Comparison of ENCODE assay signal across 1 cellular context in genomic region chr1:15847100-15847892, GRCh38.
TF ChIP-seq lines count a peak whose summit lies in the region.

A gene with protein sequence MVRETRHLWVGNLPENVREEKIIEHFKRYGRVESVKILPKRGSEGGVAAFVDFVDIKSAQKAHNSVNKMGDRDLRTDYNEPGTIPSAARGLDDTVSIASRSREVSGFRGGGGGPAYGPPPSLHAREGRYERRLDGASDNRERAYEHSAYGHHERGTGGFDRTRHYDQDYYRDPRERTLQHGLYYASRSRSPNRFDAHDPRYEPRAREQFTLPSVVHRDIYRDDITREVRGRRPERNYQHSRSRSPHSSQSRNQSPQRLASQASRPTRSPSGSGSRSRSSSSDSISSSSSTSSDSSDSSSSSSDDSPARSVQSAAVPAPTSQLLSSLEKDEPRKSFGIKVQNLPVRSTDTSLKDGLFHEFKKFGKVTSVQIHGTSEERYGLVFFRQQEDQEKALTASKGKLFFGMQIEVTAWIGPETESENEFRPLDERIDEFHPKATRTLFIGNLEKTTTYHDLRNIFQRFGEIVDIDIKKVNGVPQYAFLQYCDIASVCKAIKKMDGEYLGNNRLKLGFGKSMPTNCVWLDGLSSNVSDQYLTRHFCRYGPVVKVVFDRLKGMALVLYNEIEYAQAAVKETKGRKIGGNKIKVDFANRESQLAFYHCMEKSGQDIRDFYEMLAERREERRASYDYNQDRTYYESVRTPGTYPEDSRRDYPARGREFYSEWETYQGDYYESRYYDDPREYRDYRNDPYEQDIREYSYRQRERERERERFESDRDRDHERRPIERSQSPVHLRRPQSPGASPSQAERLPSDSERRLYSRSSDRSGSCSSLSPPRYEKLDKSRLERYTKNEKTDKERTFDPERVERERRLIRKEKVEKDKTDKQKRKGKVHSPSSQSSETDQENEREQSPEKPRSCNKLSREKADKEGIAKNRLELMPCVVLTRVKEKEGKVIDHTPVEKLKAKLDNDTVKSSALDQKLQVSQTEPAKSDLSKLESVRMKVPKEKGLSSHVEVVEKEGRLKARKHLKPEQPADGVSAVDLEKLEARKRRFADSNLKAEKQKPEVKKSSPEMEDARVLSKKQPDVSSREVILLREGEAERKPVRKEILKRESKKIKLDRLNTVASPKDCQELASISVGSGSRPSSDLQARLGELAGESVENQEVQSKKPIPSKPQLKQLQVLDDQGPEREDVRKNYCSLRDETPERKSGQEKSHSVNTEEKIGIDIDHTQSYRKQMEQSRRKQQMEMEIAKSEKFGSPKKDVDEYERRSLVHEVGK (N-terminal part only) (plus strand): TSS chr1:15847707. CDS start chr1:15848068, 361 bp downstream.

TF ChIP-seq in HepG2, 621 proteins besides CTCF, POLR2A, EP300 and RAD21 (continued from another document and continues in another):
- TF ChIP-seq ZBTB4 (CRISPR knock-in tag; IDR thresholded peaks at IDR 0.05; ENCODE audit: borderline replicate concordance) (0 out of 2 replicates have a peak, but pooled peaks have one; percentile 67), NR2F2 (IDR thresholded peaks at IDR 0.05; ENCODE audit: borderline replicate concordance, low read depth) (no peak; the same call in 1 of the 2 replicates), AHR (CRISPR knock-in tag; IDR thresholded peaks at IDR 0.05) (no peak), TFAP4 (IDR thresholded peaks at IDR 0.05; ENCODE audit: borderline replicate concordance, low read depth) (0 out of 2 replicates have a peak, but pooled peaks have one; percentile 20), CCDC6 (CRISPR knock-in tag; IDR thresholded peaks at IDR 0.05) (peak; percentile 14; the same call in 1 of the 2 replicates), ETV5 (CRISPR knock-in tag; IDR thresholded peaks at IDR 0.05; ENCODE audit: borderline replicate concordance) (peak; percentile 65), MAFG (CRISPR knock-in tag; IDR thresholded peaks at IDR 0.05) (no peak), BRCA1 (CRISPR knock-in tag; IDR thresholded peaks at IDR 0.05) (no peak), ZMYM4 (CRISPR knock-in tag; IDR thresholded peaks at IDR 0.05) (0 out of 2 replicates have a peak, but pooled peaks have one; percentile 14), ZNF564 (CRISPR knock-in tag; IDR thresholded peaks at IDR 0.05) (peak; percentile 80; the same call in 1 of the 2 replicates), NFRKB (IDR thresholded peaks at IDR 0.05) (no peak), SP140L (CRISPR knock-in tag; IDR thresholded peaks at IDR 0.05; ENCODE audit: borderline replicate concordance) (0 out of 2 replicates have a peak, but pooled peaks have one; percentile 10), BHLHE40 (IDR thresholded peaks at IDR 0.05; ENCODE audit: low read length) (no peak), LCORL (IDR thresholded peaks at IDR 0.05) (no peak), LCORL (CRISPR knock-in tag; IDR thresholded peaks at IDR 0.05) (0 out of 2 replicates have a peak, but pooled peaks have one; percentile 33), ZNF274 (CRISPR knock-in tag; IDR thresholded peaks at IDR 0.05) (0 out of 2 replicates have a peak, but pooled peaks have one; percentile 31), XRCC5 (optimal IDR thresholded peaks at IDR 0.05; ENCODE audit: low read length) (peak; percentile 74), POLR2AphosphoS5 (IDR thresholded peaks at IDR 0.05; ENCODE audit: low read depth, low read length) (peak; percentile 81), PRMT3 (CRISPR knock-in tag; IDR thresholded peaks at IDR 0.05; ENCODE audit: borderline replicate concordance, low read depth) (peak; percentile 56), ZNF687 (CRISPR knock-in tag; IDR thresholded peaks at IDR 0.05) (peak; percentile 88), POLR2G (IDR thresholded peaks at IDR 0.05; ENCODE audit: low read depth, low read length) (peak; percentile 94)
- TF ChIP-seq, protein P1, sequence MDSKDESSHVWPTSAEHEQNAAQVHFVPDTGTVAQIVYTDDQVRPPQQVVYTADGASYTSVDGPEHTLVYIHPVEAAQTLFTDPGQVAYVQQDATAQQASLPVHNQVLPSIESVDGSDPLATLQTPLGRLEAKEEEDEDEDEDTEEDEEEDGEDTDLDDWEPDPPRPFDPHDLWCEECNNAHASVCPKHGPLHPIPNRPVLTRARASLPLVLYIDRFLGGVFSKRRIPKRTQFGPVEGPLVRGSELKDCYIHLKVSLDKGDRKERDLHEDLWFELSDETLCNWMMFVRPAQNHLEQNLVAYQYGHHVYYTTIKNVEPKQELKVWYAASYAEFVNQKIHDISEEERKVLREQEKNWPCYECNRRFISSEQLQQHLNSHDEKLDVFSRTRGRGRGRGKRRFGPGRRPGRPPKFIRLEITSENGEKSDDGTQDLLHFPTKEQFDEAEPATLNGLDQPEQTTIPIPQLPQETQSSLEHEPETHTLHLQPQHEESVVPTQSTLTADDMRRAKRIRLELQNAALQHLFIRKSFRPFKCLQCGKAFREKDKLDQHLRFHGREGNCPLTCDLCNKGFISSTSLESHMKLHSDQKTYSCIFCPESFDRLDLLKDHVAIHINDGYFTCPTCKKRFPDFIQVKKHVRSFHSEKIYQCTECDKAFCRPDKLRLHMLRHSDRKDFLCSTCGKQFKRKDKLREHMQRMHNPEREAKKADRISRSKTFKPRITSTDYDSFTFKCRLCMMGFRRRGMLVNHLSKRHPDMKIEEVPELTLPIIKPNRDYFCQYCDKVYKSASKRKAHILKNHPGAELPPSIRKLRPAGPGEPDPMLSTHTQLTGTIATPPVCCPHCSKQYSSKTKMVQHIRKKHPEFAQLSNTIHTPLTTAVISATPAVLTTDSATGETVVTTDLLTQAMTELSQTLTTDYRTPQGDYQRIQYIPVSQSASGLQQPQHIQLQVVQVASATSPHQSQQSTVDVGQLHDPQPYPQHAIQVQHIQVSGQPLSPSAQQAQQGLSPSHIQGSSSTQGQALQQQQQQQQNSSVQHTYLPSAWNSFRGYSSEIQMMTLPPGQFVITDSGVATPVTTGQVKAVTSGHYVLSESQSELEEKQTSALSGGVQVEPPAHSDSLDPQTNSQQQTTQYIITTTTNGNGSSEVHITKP (CRISPR knock-in tag; IDR thresholded peaks at IDR 0.05; ENCODE audit: low read depth) = peak; percentile 18; the same call in 1 of the 2 replicates
- TF ChIP-seq, protein P2, sequence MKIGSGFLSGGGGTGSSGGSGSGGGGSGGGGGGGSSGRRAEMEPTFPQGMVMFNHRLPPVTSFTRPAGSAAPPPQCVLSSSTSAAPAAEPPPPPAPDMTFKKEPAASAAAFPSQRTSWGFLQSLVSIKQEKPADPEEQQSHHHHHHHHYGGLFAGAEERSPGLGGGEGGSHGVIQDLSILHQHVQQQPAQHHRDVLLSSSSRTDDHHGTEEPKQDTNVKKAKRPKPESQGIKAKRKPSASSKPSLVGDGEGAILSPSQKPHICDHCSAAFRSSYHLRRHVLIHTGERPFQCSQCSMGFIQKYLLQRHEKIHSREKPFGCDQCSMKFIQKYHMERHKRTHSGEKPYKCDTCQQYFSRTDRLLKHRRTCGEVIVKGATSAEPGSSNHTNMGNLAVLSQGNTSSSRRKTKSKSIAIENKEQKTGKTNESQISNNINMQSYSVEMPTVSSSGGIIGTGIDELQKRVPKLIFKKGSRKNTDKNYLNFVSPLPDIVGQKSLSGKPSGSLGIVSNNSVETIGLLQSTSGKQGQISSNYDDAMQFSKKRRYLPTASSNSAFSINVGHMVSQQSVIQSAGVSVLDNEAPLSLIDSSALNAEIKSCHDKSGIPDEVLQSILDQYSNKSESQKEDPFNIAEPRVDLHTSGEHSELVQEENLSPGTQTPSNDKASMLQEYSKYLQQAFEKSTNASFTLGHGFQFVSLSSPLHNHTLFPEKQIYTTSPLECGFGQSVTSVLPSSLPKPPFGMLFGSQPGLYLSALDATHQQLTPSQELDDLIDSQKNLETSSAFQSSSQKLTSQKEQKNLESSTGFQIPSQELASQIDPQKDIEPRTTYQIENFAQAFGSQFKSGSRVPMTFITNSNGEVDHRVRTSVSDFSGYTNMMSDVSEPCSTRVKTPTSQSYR (CRISPR knock-in tag; IDR thresholded peaks at IDR 0.05; ENCODE audit: borderline replicate concordance) = peak; percentile 35; the same call in 1 of the 2 replicates
- TF ChIP-seq, protein P3, sequence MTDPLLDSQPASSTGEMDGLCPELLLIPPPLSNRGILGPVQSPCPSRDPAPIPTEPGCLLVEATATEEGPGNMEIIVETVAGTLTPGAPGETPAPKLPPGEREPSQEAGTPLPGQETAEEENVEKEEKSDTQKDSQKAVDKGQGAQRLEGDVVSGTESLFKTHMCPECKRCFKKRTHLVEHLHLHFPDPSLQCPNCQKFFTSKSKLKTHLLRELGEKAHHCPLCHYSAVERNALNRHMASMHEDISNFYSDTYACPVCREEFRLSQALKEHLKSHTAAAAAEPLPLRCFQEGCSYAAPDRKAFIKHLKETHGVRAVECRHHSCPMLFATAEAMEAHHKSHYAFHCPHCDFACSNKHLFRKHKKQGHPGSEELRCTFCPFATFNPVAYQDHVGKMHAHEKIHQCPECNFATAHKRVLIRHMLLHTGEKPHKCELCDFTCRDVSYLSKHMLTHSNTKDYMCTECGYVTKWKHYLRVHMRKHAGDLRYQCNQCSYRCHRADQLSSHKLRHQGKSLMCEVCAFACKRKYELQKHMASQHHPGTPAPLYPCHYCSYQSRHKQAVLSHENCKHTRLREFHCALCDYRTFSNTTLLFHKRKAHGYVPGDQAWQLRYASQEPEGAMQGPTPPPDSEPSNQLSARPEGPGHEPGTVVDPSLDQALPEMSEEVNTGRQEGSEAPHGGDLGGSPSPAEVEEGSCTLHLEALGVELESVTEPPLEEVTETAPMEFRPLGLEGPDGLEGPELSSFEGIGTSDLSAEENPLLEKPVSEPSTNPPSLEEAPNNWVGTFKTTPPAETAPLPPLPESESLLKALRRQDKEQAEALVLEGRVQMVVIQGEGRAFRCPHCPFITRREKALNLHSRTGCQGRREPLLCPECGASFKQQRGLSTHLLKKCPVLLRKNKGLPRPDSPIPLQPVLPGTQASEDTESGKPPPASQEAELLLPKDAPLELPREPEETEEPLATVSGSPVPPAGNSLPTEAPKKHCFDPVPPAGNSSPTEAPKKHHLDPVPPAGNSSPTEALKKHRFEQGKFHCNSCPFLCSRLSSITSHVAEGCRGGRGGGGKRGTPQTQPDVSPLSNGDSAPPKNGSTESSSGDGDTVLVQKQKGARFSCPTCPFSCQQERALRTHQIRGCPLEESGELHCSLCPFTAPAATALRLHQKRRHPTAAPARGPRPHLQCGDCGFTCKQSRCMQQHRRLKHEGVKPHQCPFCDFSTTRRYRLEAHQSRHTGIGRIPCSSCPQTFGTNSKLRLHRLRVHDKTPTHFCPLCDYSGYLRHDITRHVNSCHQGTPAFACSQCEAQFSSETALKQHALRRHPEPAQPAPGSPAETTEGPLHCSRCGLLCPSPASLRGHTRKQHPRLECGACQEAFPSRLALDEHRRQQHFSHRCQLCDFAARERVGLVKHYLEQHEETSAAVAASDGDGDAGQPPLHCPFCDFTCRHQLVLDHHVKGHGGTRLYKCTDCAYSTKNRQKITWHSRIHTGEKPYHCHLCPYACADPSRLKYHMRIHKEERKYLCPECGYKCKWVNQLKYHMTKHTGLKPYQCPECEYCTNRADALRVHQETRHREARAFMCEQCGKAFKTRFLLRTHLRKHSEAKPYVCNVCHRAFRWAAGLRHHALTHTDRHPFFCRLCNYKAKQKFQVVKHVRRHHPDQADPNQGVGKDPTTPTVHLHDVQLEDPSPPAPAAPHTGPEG (CRISPR knock-in tag; IDR thresholded peaks at IDR 0.05) = 0 out of 2 replicates have a peak, but pooled peaks have one; percentile 6
